ENCODE assay signal across 1 cellular context in genomic region chr1:173474097-173474779, GRCh38.
TF ChIP-seq lines count a peak whose summit lies in the region.

No MANE protein-coding gene starts in this region.

TF ChIP-seq in K562, 482 proteins besides CTCF, POLR2A, EP300 and RAD21 (continued from another document and continues in another):
- TF ChIP-seq MNT (conservative IDR thresholded peaks at IDR 0.05) (0 out of 4 replicates have a peak, but pooled peaks of 1 of the 2 experiments have one; percentile 30), ZNF280B (CRISPR knock-in tag; IDR thresholded peaks at IDR 0.05) (no peak), ZNF407 (IDR thresholded peaks at IDR 0.05; ENCODE audit: low read depth) (no peak), ZNF217 (CRISPR knock-in tag; IDR thresholded peaks at IDR 0.05) (no peak), ZNF644 (tag; IDR thresholded peaks at IDR 0.05; ENCODE audit: low read depth) (peak; percentile 81; the same call in 1 of the 2 replicates), TGIF2 (CRISPR knock-in tag; IDR thresholded peaks at IDR 0.05) (no peak), ZNF384 (IDR thresholded peaks at IDR 0.05; ENCODE audit: low read depth, low read length) (no peak), ARID3A (IDR thresholded peaks at IDR 0.05; ENCODE audit: borderline replicate concordance, low read depth, low read length) (no peak), GMEB1 (CRISPR knock-in tag; IDR thresholded peaks at IDR 0.05) (0 out of 2 replicates have a peak, but pooled peaks have one; percentile 15), ZNF124 (CRISPR knock-in tag; IDR thresholded peaks at IDR 0.05) (no peak), NCOR1 (IDR thresholded peaks at IDR 0.05) (no peak), PTTG1 (tag; IDR thresholded peaks at IDR 0.05; ENCODE audit: low read depth) (peak; percentile 86), BACH1 (tag; IDR thresholded peaks at IDR 0.05) (peak; percentile 76), KLF1 (tag; IDR thresholded peaks at IDR 0.05) (no peak), RBBP5 (IDR thresholded peaks at IDR 0.05; ENCODE audit: borderline replicate concordance, insufficient read depth, low read length, poor library complexity, severe bottlenecking) (no peak), NCOA6 (IDR thresholded peaks at IDR 0.05) (no peak), NR1H2 (CRISPR knock-in tag; IDR thresholded peaks at IDR 0.05) (no peak), CHCHD3 (CRISPR knock-in tag; IDR thresholded peaks at IDR 0.05) (no peak), FOS (IDR thresholded peaks at IDR 0.05; ENCODE audit: extremely low read depth, insufficient read length) (no peak), SFPQ (IDR thresholded peaks at IDR 0.05; ENCODE audit: low read depth, low read length) (no peak), NR4A1 (CRISPR knock-in tag; IDR thresholded peaks at IDR 0.05) (no peak), NR4A1 (tag; IDR thresholded peaks at IDR 0.05) (peak; percentile 96), ZNF239 (CRISPR knock-in tag; IDR thresholded peaks at IDR 0.05) (peak; percentile 65), KDM4B (IDR thresholded peaks at IDR 0.05; ENCODE audit: borderline replicate concordance in 2 of 2, low read depth in 1 of 2) (no peak), NKRF (IDR thresholded peaks at IDR 0.05; ENCODE audit: borderline replicate concordance) (no peak), TCF7 (IDR thresholded peaks at IDR 0.05; ENCODE audit: borderline replicate concordance) (no peak)
